ENCODE assay signal across 19 cellular contexts in genomic region chr1:92970990-92971689, GRCh38.
"Had no signal": no experiment of that assay in that cellular context is flagged by ENCODE, and none has a peak within 500 bp of the region (broad histone marks: within the 10 kb centered on the region; RNA-seq: fewer than 3 reads in every experiment).

No MANE protein-coding gene starts in this region.

- H3K36me3 Mint-ChIP-seq: activated naive CD4-positive, alpha-beta T cell treated with anti-CD3 and anti-CD28 coated beads, Interleukin-2, amount 50 U/mL, for 72 hours; immature natural killer cell; mesothelial cell of epicardium had no signal

- H3K27ac Mint-ChIP-seq: activated naive CD4-positive, alpha-beta T cell treated with anti-CD3 and anti-CD28 coated beads, Interleukin-2, amount 50 U/mL, for 72 hours; activated T-cell treated with anti-CD3 and anti-CD28 coated beads, Interleukin-2, amount 50 U/mL, for 24 hours; mesothelial cell of epicardium; progenitor cell of endocrine pancreas had no signal

- H3K9me3 Mint-ChIP-seq: activated naive CD4-positive, alpha-beta T cell treated with anti-CD3 and anti-CD28 coated beads, Interleukin-2, amount 50 U/mL, for 72 hours; activated T-cell treated with anti-CD3 and anti-CD28 coated beads, Interleukin-2, amount 50 U/mL, for 24 hours; immature natural killer cell; mesothelial cell of epicardium had no signal

- H3K4me1 ChIP-seq: colonic mucosa had no signal

- H3K36me3 ChIP-seq: colonic mucosa, upper lobe of left lung had no signal

- H3K27me3 Mint-ChIP-seq: activated T-cell treated with anti-CD3 and anti-CD28 coated beads, Interleukin-2, amount 50 U/mL, for 24 hours had no signal

- H3K4me3 ChIP-seq: colonic mucosa, lung, upper lobe of left lung had no signal

- H3K27ac ChIP-seq: colonic mucosa, upper lobe of left lung had no signal

- H3K4me3 Mint-ChIP-seq: activated T-cell treated with anti-CD3 and anti-CD28 coated beads, Interleukin-2, amount 50 U/mL, for 24 hours; immature natural killer cell; mesothelial cell of epicardium had no signal

- DNase-seq: activated CD4-positive, alpha-beta T cell treated with anti-CD3 and anti-CD28 coated beads, Interleukin-2, amount 50 U/mL, for 48 hours; activated CD4-positive, CD25-positive, alpha-beta regulatory T cell treated with anti-CD3 and anti-CD28 coated beads, Interleukin-2, amount 50 U/mL, for 72 hours; activated gamma-delta T cell; activated T-cell treated with anti-CD3 and anti-CD28 coated beads, Interleukin-2, amount 50 U/mL, for 24 hours; central memory CD4-positive, alpha-beta T cell; colonic mucosa; foreskin fibroblast; glutamatergic neuron; immature natural killer cell; right cardiac atrium; small intestine; stimulated activated CD4-positive, alpha-beta T cell treated with anti-CD3 and anti-CD28 coated beads, Interleukin-4, amount 100 ng/mL, for 24 hours; stimulated activated naive CD8-positive, alpha-beta T cell treated with anti-CD3 and anti-CD28 coated beads, Interleukin-15, Interleukin-2, amounts not matched to agents 100 U/mL and 50 U/mL, for 24 hours; T1000; upper lobe of left lung had no signal

- ATAC-seq: activated naive CD4-positive, alpha-beta T cell treated with anti-CD3 and anti-CD28 coated beads, Interleukin-2, amount 50 U/mL, for 72 hours; stimulated activated naive CD8-positive, alpha-beta T cell treated with anti-CD3 and anti-CD28 coated beads, Interleukin-15, Interleukin-2, amounts not matched to agents 100 U/mL and 50 U/mL, for 24 hours had no signal

- H3K27me3 ChIP-seq: colonic mucosa, upper lobe of left lung had no signal

- H3K9me3 ChIP-seq: colonic mucosa, upper lobe of left lung had no signal
